ENCODE assay signal across 17 cellular contexts in genomic region chr13:67275351-67275989, GRCh38. TPM values are rescaled to one million over a fixed set of nuclear protein-coding genes. Genes with fewer than 3 reads are reported as not detected.
DNase-seq lines count a peak whose midpoint lies in the region; ATAC-seq lines count a peak whose summit lies in the region.
"Had no signal": no experiment of that assay in that cellular context is flagged by ENCODE, and none has a peak within 500 bp of the region (broad histone marks: within the 10 kb centered on the region; RNA-seq: fewer than 3 reads in every experiment).

No MANE protein-coding gene starts in this region.

- H3K18ac ChIP-seq in neuronal stem cell (ENCODE audit: low read length): peak overlapping the region; percentile 28

- H2BK120ac ChIP-seq in neuronal stem cell (ENCODE audit: low read depth, low read length): no peak overlapping the region

- H3K36me3 ChIP-seq in neuronal stem cell (replicated peaks in 1 of 2; ENCODE audit: control insufficient read depth in 2 of 2, insufficient read depth in 2 of 2, low read length in 2 of 2): no peaks in the 10 kb centered on the region
- H3K36me3 ChIP-seq: BE2C, HAP-1 had no signal

- no peak overlapping the region for H2AFZ ChIP-seq in neuronal stem cell (ENCODE audit: low read length)
- H2AFZ ChIP-seq: GM23248 had no signal

- H3K23ac ChIP-seq in neuronal stem cell (ENCODE audit: low read depth, low read length, poor library complexity): no peak overlapping the region

- H2BK12ac ChIP-seq in neuronal stem cell (ENCODE audit: low read length): no peak overlapping the region

- H3K4ac ChIP-seq in neuronal stem cell (ENCODE audit: low read length): no peak overlapping the region

- H4K8ac ChIP-seq in neuronal stem cell (ENCODE audit: low read depth, low read length): no peak overlapping the region

- H2BK5ac ChIP-seq in neuronal stem cell (ENCODE audit: low read length): no peak overlapping the region

- no peak overlapping the region for H2BK15ac ChIP-seq in neuronal stem cell (ENCODE audit: low read length)

- no peak for ATAC-seq in HG03039 (IDR thresholded peaks at IDR 0.05; ENCODE audit: unreplicated experiment)
- ATAC-seq: PC-3, T-helper 17 cell had no signal

- no peak overlapping the region for H4K91ac ChIP-seq in neuronal stem cell (ENCODE audit: low read depth, low read length, poor library complexity)

- no peaks in the 10 kb centered on the region for H3K4me1 ChIP-seq in neuronal stem cell (ENCODE audit: control insufficient read depth in 2 of 2, insufficient read depth in 1 of 2, low read depth in 1 of 2, low read length in 2 of 2)
- H3K4me1 ChIP-seq: BE2C, HAP-1 had no signal

- H3K79me1 ChIP-seq in neuronal stem cell (ENCODE audit: low read depth, low read length): no peaks in the 10 kb centered on the region

- H2AK5ac ChIP-seq in neuronal stem cell (ENCODE audit: low read depth, low read length): no peak overlapping the region

- H3K4me3 ChIP-seq in Jurkat, Clone E6-1 (ENCODE audit: low read length): peak overlapping the region; percentile 0
- H3K4me3 ChIP-seq in neuronal stem cell (ENCODE audit: low read length in 2 of 2): no peak overlapping the region
- H3K4me3 ChIP-seq: GM23248, HAP-1 had no signal

- no peak overlapping the region for H3K14ac ChIP-seq in neuronal stem cell (ENCODE audit: low read length)

- H3K4me2 ChIP-seq in neuronal stem cell (ENCODE audit: insufficient read depth, low read length, poor library complexity, severe bottlenecking): no peak overlapping the region

- no CpG with 5 or more reads among the region's 6 CpGs for WGBS in neuronal stem cell (ENCODE audit: extremely low coverage in 2 of 2, insufficient read length in 2 of 2, insufficient replicate concordance in 1 of 2), 2 donors

- no peaks in the 10 kb centered on the region for H3K27me3 ChIP-seq in neuronal stem cell (ENCODE audit: control insufficient read depth in 3 of 3, insufficient read depth in 3 of 3, low read depth in 1 of 3, low read length in 3 of 3)
- H3K27me3 ChIP-seq: BE2C had no signal

- no peak overlapping the region for H3K9ac ChIP-seq in neuronal stem cell (ENCODE audit: low read depth, low read length, poor library complexity)
- H3K9ac ChIP-seq: GM23248 had no signal

- H3K9me3 ChIP-seq in neuronal stem cell (replicated peaks in 1 of 2; ENCODE audit: control insufficient read depth in 2 of 2, insufficient read depth in 1 of 2, low read depth in 1 of 2, low read length in 2 of 2): peaks cover 0 to 5% of the 10 kb centered on the region in 2 donors
- H3K9me3 ChIP-seq: BE2C, HAP-1 had no signal

- no peak overlapping the region for H3K27ac ChIP-seq in neuronal stem cell (replicated peaks; ENCODE audit: low read length)
- H3K27ac ChIP-seq: GM23248 had no signal

- DNase-seq in Jurkat, Clone E6-1 (ENCODE audit: low read depth, low spot score): peak; percentile 97
- DNase-seq in NAMALWA (ENCODE audit: low spot score) (peak; percentile 9), OCI-M1 (lab: John Stamatoyannopoulos, UW) (peak; percentile 24), neuronal stem cell (ENCODE audit: low spot score) (no peak), globus pallidus (ENCODE audit: low spot score) (no peak)
- no peak for DNase-seq in stimulated activated CD4-positive, alpha-beta T cell treated with anti-CD3 and anti-CD28 coated beads, Interleukin-2, amount 100 ng/mL, for 48 hours
- DNase-seq: BE2C, GM23248, KG1, NCI-H1417 treated with DMSO at 0.1 percent for 48 hours, NCI-H187, PC-3, Right ventricle myocardium superior, SW 1271, T-helper 17 cell had no signal

RNA-seq across cellular contexts. Expression of gene PCDH9, which starts 45.3 kb away (rescaled TPM):
- polyA plus RNA-seq in Jurkat, Clone E6-1 (2012; ENCODE audit: insufficient read depth, insufficient read length): 3.6 TPM
- polyA plus RNA-seq in neuronal stem cell (2013, experiment 1 of 2): 1.3 TPM
- polyA plus RNA-seq in neuronal stem cell (2013, experiment 2 of 2): 1.4 TPM

Comparison
In these comparisons a context has a peak if more than half of its experiments do, and no peak if none do; other contexts are left out.
1. DNase-seq: peak in Jurkat, Clone E6-1 (single experiment), NAMALWA (single experiment) and OCI-M1 (single experiment); none in neuronal stem cell (single experiment), globus pallidus (single experiment) and stimulated activated CD4-positive, alpha-beta T cell treated with anti-CD3 and anti-CD28 coated beads, Interleukin-2, amount 100 ng/mL, for 48 hours (0 of 2).